8 cellular contexts compared by ENCODE assay signal in the genomic region with DNA sequence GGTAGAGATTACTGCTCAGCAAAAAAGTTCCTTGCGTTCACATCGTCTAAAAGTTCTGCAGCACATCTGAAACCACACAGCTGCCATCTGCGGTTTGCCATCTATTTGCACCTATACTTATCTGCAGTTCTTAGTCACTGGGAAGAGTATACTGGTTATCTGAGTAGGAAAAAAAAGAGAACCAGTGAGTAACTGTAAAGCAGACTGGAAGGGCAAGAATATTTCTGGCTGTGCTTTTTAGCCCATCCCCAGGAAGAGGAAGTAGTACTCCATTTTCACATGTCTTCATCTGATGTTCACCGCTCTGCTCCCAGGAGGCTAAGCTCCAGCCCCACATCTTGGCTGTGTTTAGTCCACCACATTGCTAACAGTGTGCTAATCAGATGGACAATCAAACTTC. TPM values are rescaled to one million over a fixed set of nuclear protein-coding genes. Genes with fewer than 3 reads are reported as not detected.
DNase-seq lines count a peak whose midpoint lies in the region; ATAC-seq and TF ChIP-seq lines count a peak whose summit lies in the region.

No MANE protein-coding gene starts in this region.

- H2BK120ac ChIP-seq in IMR-90 (ENCODE audit: low read depth, low read length) = no peak overlapping the region

- H3K18ac ChIP-seq in IMR-90 (ENCODE audit: low read depth, low read length) = no peak overlapping the region

- peak overlapping the region in 1 of 2 experiments; percentile 26; a peak in 1 of 4 replicates for H4K8ac ChIP-seq in IMR-90 (ENCODE audit: low read depth in 2 of 2, low read length in 2 of 2)

- POLR2A ChIA-PET in IMR-90 (lab: Charles Lee; ENCODE audit: unreplicated experiment) = no interaction called here

- BruUV-seq in IMR-90 (replicated peaks; lab: Mats Ljungman, UMichigan) = no TSS peak

- no peak overlapping the region for H2AK5ac ChIP-seq in IMR-90 (ENCODE audit: low read depth, low read length)

- H3K4me1 ChIP-seq in left ventricle myocardium inferior = peaks cover 73% of the 10 kb centered on the region
- no peaks in the 10 kb centered on the region for H3K4me1 ChIP-seq in IMR-90 (ENCODE audit: control insufficient read depth, insufficient read depth, low read length)

- H3K27me3 Mint-ChIP-seq in brain (no peaks in the 10 kb centered on the region), type B pancreatic cell (no peaks in the 10 kb centered on the region)

- H3K27ac Mint-ChIP-seq in brain (peak overlapping the region in 3 of 5 experiments; percentile 68 to 74 (median 72)), type B pancreatic cell (peak overlapping the region; percentile 25)

- H4K91ac ChIP-seq in IMR-90 (ENCODE audit: insufficient read depth, low read depth, low read length) = no peak overlapping the region

- no peak for TF ChIP-seq POLR2A in IMR-90 (IDR thresholded peaks at IDR 0.05; ENCODE audit: low read depth, low read length)

- H2BK15ac ChIP-seq in IMR-90 (ENCODE audit: low read depth, low read length) = no peak overlapping the region

- ATAC-seq in left ventricle myocardium superior (no peak), IMR-90 (ENCODE audit: low read depth) (peak; percentile 37), HG03025 (IDR thresholded peaks at IDR 0.05; ENCODE audit: low FRiP score, unreplicated experiment) (no peak)

- no peak overlapping the region for H2BK5ac ChIP-seq in IMR-90 (ENCODE audit: low read depth, low read length, poor library complexity, severe bottlenecking)

- TF ChIP-seq RAD21 in IMR-90 (IDR thresholded peaks at IDR 0.05; ENCODE audit: low read length) = no peak

- H3K27ac ChIP-seq in left ventricle myocardium inferior (replicated peaks) (peak overlapping the region; percentile 71), IMR-90 (ENCODE audit: insufficient read depth, low read length) (no peak overlapping the region)

- H3K9me3 Mint-ChIP-seq in brain (no peaks in the 10 kb centered on the region), type B pancreatic cell (peaks cover 5% of the 10 kb centered on the region)

- in situ Hi-C loops in IMR-90 (cut with MboI; ENCODE audit: low sequenced_read_pairs) = loop anchor here (25.0 kb wide), 1 partner anchor 413 kb away; no protein-coding TSS in a partner anchor

- H2BK20ac ChIP-seq in IMR-90 (ENCODE audit: low read depth, low read length) = no peak overlapping the region

- H3K4ac ChIP-seq in IMR-90 (ENCODE audit: low read depth, low read length) = no peak overlapping the region

- CTCF ChIA-PET in IMR-90 (lab: Yijun Ruan, JAX) = interaction anchor here (1.5 kb wide), 1 partner anchor 8 kb away, joined by 3 read pairs; no protein-coding TSS in a partner anchor

- H4K20me1 ChIP-seq in IMR-90 (ENCODE audit: insufficient read depth, low read length) = no peaks in the 10 kb centered on the region

- no peak overlapping the region for H3K56ac ChIP-seq in IMR-90 (ENCODE audit: extremely low read depth, insufficient read depth, low read length)

- 0 out of 2 replicates have a peak overlapping the region, but pooled peaks have one; percentile 17 for H3K23ac ChIP-seq in IMR-90 (ENCODE audit: low read depth, low read length)

- no peak for DNase-seq in left ventricle myocardium inferior
- no peak for DNase-seq in left ventricle myocardium superior
- DNase-seq in IMR-90 = peak; percentile 47
- no peak for DNase-seq in type B pancreatic cell (ENCODE audit: extremely low spot score, unreplicated experiment)
- DNase-seq in putamen (ENCODE audit: low spot score) = no peak
- no peak for DNase-seq in activated CD4-positive, alpha-beta T cell treated with anti-CD3 and anti-CD28 coated beads for 4 hours

- H3K4me2 ChIP-seq in IMR-90 (ENCODE audit: low read depth, low read length) = no peak overlapping the region

- H3K79me1 ChIP-seq in IMR-90 (ENCODE audit: low read depth in 1 of 2, low read length in 2 of 2) = peaks cover 10 to 18% of the 10 kb centered on the region in 2 experiments; a peak in 3 of 4 replicates

- no peaks in the 10 kb centered on the region for H3K36me3 ChIP-seq in left ventricle myocardium inferior
- H3K36me3 ChIP-seq in IMR-90 (ENCODE audit: control insufficient read depth, insufficient read depth, low read length) = no peaks in the 10 kb centered on the region

- no peak overlapping the region for H3K14ac ChIP-seq in IMR-90 (replicated peaks; ENCODE audit: low read depth, low read length)

- no peak overlapping the region for H3K9ac ChIP-seq in IMR-90 (ENCODE audit: low read depth, low read length)

- H3K4me3 Mint-ChIP-seq in brain = peak overlapping the region in 3 of 5 experiments; percentile 13 to 31 (median 22)
- H3K4me3 Mint-ChIP-seq in type B pancreatic cell = no peak overlapping the region

- intact Hi-C loops in left ventricle myocardium inferior (cut with micrococcal nuclease) = no loop called here
- intact Hi-C loops in left ventricle myocardium superior (cut with micrococcal nuclease) = no loop called here
- intact Hi-C loops in IMR-90 (cut with micrococcal nuclease) = no loop called here

- dilution Hi-C loops in IMR-90 (cut with HindIII; ENCODE audit: low sequenced_read_pairs, unreplicated experiment) = no loop called here

- 100% methylated on average over 1 of the region's 4 CpGs; no CpG with 5 or more reads in 1 of the 2 experiments for WGBS in IMR-90 (ENCODE audit: extremely low coverage in 2 of 2, insufficient read length in 1 of 2), 2 experiments

- H3K27me3 ChIP-seq in left ventricle myocardium inferior (ENCODE audit: low read depth) (no peaks in the 10 kb centered on the region), IMR-90 (ENCODE audit: control insufficient read depth, insufficient read depth, low read length) (no peaks in the 10 kb centered on the region)

- peak overlapping the region; percentile 51; the same call in 1 of the 2 replicates for H4K5ac ChIP-seq in IMR-90 (ENCODE audit: low read depth, low read length)

- no peak overlapping the region for H2AK9ac ChIP-seq in IMR-90 (replicated peaks; ENCODE audit: low read depth, low read length, poor library complexity)

- H3K4me1 Mint-ChIP-seq in brain (peaks cover 89% of the 10 kb centered on the region), type B pancreatic cell (ENCODE audit: unreplicated experiment) (peaks cover 59% of the 10 kb centered on the region)

- TF ChIP-seq CTCF in left ventricle myocardium inferior (IDR thresholded peaks at IDR 0.05; ENCODE audit: borderline replicate concordance) (no peak), IMR-90 (conservative IDR thresholded peaks at IDR 0.05; ENCODE audit: low read depth, low read length) (no peak), brain (conservative IDR thresholded peaks at IDR 0.05) (no peak), type B pancreatic cell (conservative IDR thresholded peaks at IDR 0.05) (no peak)

- peaks cover 43% of the 10 kb centered on the region for H3K36me3 Mint-ChIP-seq in brain
- H3K36me3 Mint-ChIP-seq in type B pancreatic cell = peaks cover 36% of the 10 kb centered on the region

- H3K9me1 ChIP-seq in IMR-90 (ENCODE audit: insufficient read depth, low read length) = no peaks in the 10 kb centered on the region

- no peak overlapping the region for H2AFZ ChIP-seq in IMR-90 (replicated peaks; ENCODE audit: low read length, poor library complexity)

- H3K4me3 ChIP-seq in left ventricle myocardium inferior = no peak overlapping the region
- H3K4me3 ChIP-seq in IMR-90 (ENCODE audit: insufficient read depth, low read depth, low read length) = no peak overlapping the region

- H3K9me3 ChIP-seq in left ventricle myocardium inferior (replicated peaks) (no peaks in the 10 kb centered on the region), IMR-90 (ENCODE audit: control insufficient read depth, insufficient read depth, low read length) (no peaks in the 10 kb centered on the region)

TF ChIP-seq in IMR-90, 13 proteins besides CTCF, POLR2A, EP300 and RAD21:
- TF ChIP-seq MXI1 (IDR thresholded peaks at IDR 0.05; ENCODE audit: borderline replicate concordance, low read depth, low read length) (no peak), CEBPB (IDR thresholded peaks at IDR 0.05; ENCODE audit: low read depth, low read length) (no peak), MAFK (IDR thresholded peaks at IDR 0.05; ENCODE audit: low read depth, low read length) (no peak), RCOR1 (IDR thresholded peaks at IDR 0.05; ENCODE audit: insufficient replicate concordance, low read length) (no peak), CHD1 (IDR thresholded peaks at IDR 0.05; ENCODE audit: low read depth, low read length) (no peak), FOS (IDR thresholded peaks at IDR 0.05; ENCODE audit: low read depth, low read length) (no peak)
- TF ChIP-seq, protein P1, sequence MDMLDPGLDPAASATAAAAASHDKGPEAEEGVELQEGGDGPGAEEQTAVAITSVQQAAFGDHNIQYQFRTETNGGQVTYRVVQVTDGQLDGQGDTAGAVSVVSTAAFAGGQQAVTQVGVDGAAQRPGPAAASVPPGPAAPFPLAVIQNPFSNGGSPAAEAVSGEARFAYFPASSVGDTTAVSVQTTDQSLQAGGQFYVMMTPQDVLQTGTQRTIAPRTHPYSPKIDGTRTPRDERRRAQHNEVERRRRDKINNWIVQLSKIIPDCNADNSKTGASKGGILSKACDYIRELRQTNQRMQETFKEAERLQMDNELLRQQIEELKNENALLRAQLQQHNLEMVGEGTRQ (IDR thresholded peaks at IDR 0.05; ENCODE audit: low read depth, low read length) = no peak

RNA-seq across cellular contexts. Expression of gene EFNB2, which starts 35.6 kb away (rescaled TPM):
- total RNA-seq in left ventricle myocardium inferior (10.1 TPM), left ventricle myocardium superior (9.2 TPM), IMR-90 (2012; rRNA removed) (5.4 and 6.9 TPM in 2 replicates), type B pancreatic cell (ENCODE audit: low replicate concordance) (48.6 and 67.1 TPM in 2 replicates)
- polyA plus RNA-seq in IMR-90 (2012; rRNA removed) (5.9 and 6.0 TPM in 2 replicates), brain (ENCODE audit: insufficient read depth, low read depth, low replicate concordance) (7.3 TPM)
- 3.7 and 4.0 TPM in 2 replicates for polyA plus RNA-seq in IMR-90 (2012; cell fraction: cytosol; rRNA removed)
- 4.0 and 5.2 TPM in 2 replicates for polyA plus RNA-seq in IMR-90 (2012; cell fraction: nucleus; rRNA removed; ENCODE audit: low replicate concordance)
